Comparison of ENCODE assay signal across 34 cellular contexts in genomic region chr2:148263890-148264289, GRCh38.
"Had no signal": no experiment of that assay in that cellular context is flagged by ENCODE, and none has a peak within 500 bp of the region (broad histone marks: within the 10 kb centered on the region; RNA-seq: fewer than 3 reads in every experiment).

No MANE protein-coding gene starts in this region.

- H3K9ac ChIP-seq: KMS-11 had no signal

- H3K4me2 ChIP-seq: KMS-11 had no signal

- H3K4me3 ChIP-seq: MG63 had no signal

- H3K27ac ChIP-seq: KMS-11 had no signal

- H3K9me3 ChIP-seq: MG63 had no signal

- DNase-seq: Kasumi-1, MG63, MM.1S, MV-4-11, NCI-H1048, NCI-H1092, NCI-H1092 treated with DMSO at 0.1 percent for 48 hours, NCI-H1105, NCI-H1417, NCI-H1417 treated with DMSO at 0.1 percent for 48 hours, NCI-H1436, NCI-H1436 treated with DMSO at 0.1 percent for 48 hours, NCI-H146, NCI-H1694, NCI-H1694 treated with DMSO at 0.1 percent for 48 hours, NCI-H187, NCI-H187 treated with DMSO at 0.1 percent for 48 hours, NCI-H1930, NCI-H2029, NCI-H2029 treated with DMSO at 0.1 percent for 48 hours, NCI-H2081, NCI-H2081 treated with DMSO at 0.1 percent for 48 hours, NCI-H2107, NCI-H2171, NCI-H2171 treated with DMSO at 0.1 percent for 48 hours, NCI-H2227 treated with DMSO at 0.1 percent for 48 hours, NCI-H226, NCI-H345, NCI-H446, NCI-H446 treated with DMSO at 0.1 percent for 48 hours, NCI-H510A, NCI-H510A treated with DMSO at 0.1 percent for 48 hours, NCI-H524 had no signal

- H3K27me3 ChIP-seq: MG63 had no signal
